In the genomic region with DNA sequence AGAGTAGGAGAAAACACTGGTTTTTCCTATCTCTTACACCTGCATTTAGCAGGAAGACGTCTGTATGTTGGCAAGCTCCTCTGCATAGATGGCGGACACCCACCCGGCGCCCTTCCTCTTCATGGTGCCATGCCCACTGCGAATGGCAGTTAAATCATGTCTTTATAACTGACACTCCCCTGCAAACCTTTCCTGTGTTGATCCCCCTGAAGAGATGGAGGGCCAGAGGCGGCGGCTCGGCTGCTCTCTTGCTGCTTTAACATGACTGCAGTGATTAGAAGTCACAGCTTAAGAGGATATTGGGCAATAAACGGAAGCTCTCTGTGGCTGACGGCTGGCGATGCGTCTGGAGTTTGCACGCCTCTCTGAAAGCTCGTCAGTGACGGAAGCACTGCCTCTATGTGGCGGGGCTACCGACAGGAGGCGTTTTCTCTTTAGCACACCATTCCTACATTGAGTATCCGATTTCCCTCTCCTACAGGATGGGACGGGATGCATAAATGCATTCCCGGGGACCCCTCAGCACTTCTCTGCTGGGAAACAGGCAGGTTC, we compare ENCODE assay signal across 8 cellular contexts. TPM values are rescaled to one million over a fixed set of nuclear protein-coding genes. Genes with fewer than 3 reads are reported as not detected.
DNase-seq lines count a peak whose midpoint lies in the region; ATAC-seq lines count a peak whose summit lies in the region.

No MANE protein-coding gene starts in this region.

- peak overlapping the region; percentile 39 for H2BK5ac ChIP-seq in neuronal stem cell (ENCODE audit: low read length)

- H3K36me3 ChIP-seq in neuronal stem cell (replicated peaks in 1 of 2; ENCODE audit: control insufficient read depth in 2 of 2, insufficient read depth in 2 of 2, low read length in 2 of 2), result peaks cover 0 to 2% of the 10 kb centered on the region in 2 donors

- no peak overlapping the region for H2BK12ac ChIP-seq in neuronal stem cell (ENCODE audit: low read length)

- H3K9ac ChIP-seq in neuronal stem cell (ENCODE audit: low read depth, low read length, poor library complexity), result no peak overlapping the region

- H3K4me1 ChIP-seq in neuronal stem cell (ENCODE audit: control insufficient read depth in 2 of 2, insufficient read depth in 1 of 2, low read depth in 1 of 2, low read length in 2 of 2), result peaks cover 0 to 2% of the 10 kb centered on the region in 2 donors

- H3K4me2 ChIP-seq in neuronal stem cell (ENCODE audit: insufficient read depth, low read length, poor library complexity, severe bottlenecking), result peak overlapping the region; percentile 23

- DNase-seq in Daoy (ENCODE audit: low read depth) (peak; percentile 81), dermis blood vessel endothelial cell (peak; percentile 18), neuronal stem cell (ENCODE audit: low spot score) (peak; percentile 14), ureter (ENCODE audit: low spot score) (peak; percentile 49), NCI-H446 treated with DMSO at 0.1 percent for 48 hours (lab: John Stamatoyannopoulos, UW) (no peak)
- DNase-seq in activated CD4-positive, CD25-positive, alpha-beta regulatory T cell treated with anti-CD3 and anti-CD28 coated beads, Interleukin-2, amount 50 U/mL, for 72 hours, result peak; percentile 50

- H3K18ac ChIP-seq in neuronal stem cell (ENCODE audit: low read length), result peak overlapping the region; percentile 57

- no peak overlapping the region for H3K4me3 ChIP-seq in neuronal stem cell (ENCODE audit: low read length in 2 of 2)

- peaks cover 0 to 2% of the 10 kb centered on the region in 2 donors for H3K9me3 ChIP-seq in neuronal stem cell (replicated peaks in 1 of 2; ENCODE audit: control insufficient read depth in 2 of 2, insufficient read depth in 1 of 2, low read depth in 1 of 2, low read length in 2 of 2)

- H3K4ac ChIP-seq in neuronal stem cell (ENCODE audit: low read length), result no peak overlapping the region

- peak overlapping the region; percentile 68 for H2AK5ac ChIP-seq in neuronal stem cell (ENCODE audit: low read depth, low read length)

- H3K27ac ChIP-seq in neuronal stem cell (replicated peaks; ENCODE audit: low read length), result no peak overlapping the region

- no peaks in the 10 kb centered on the region for H3K27me3 ChIP-seq in neuronal stem cell (ENCODE audit: control insufficient read depth in 3 of 3, insufficient read depth in 3 of 3, low read depth in 1 of 3, low read length in 3 of 3)

- peak; percentile 73 for ATAC-seq in HG03135 (IDR thresholded peaks at IDR 0.05; ENCODE audit: unreplicated experiment)
- ATAC-seq in HG03571 (IDR thresholded peaks at IDR 0.05; ENCODE audit: unreplicated experiment), result no peak

- no peak overlapping the region for H2AFZ ChIP-seq in neuronal stem cell (ENCODE audit: low read length)

- WGBS in neuronal stem cell (ENCODE audit: extremely low coverage in 2 of 2, insufficient read length in 2 of 2, insufficient replicate concordance in 1 of 2), 2 donors, result no CpG with 5 or more reads among the region's 21 CpGs

- no peak overlapping the region for H2BK15ac ChIP-seq in neuronal stem cell (ENCODE audit: low read length)

- no peak overlapping the region for H3K14ac ChIP-seq in neuronal stem cell (ENCODE audit: low read length)

- no peak overlapping the region for H3K23ac ChIP-seq in neuronal stem cell (ENCODE audit: low read depth, low read length, poor library complexity)

- H4K8ac ChIP-seq in neuronal stem cell (ENCODE audit: low read depth, low read length), result no peak overlapping the region

- H4K91ac ChIP-seq in neuronal stem cell (ENCODE audit: low read depth, low read length, poor library complexity), result no peak overlapping the region

- H2BK120ac ChIP-seq in neuronal stem cell (ENCODE audit: low read depth, low read length), result no peak overlapping the region

- no peaks in the 10 kb centered on the region for H3K79me1 ChIP-seq in neuronal stem cell (ENCODE audit: low read depth, low read length)

RNA-seq across cellular contexts. Expression of a gene that starts 25.5 kb away (rescaled TPM):
- total RNA-seq in Daoy (2014; rRNA removed; shearing (Covaris generic)), result 78.1 and 88.4 TPM in 2 replicates
- total RNA-seq in dermis blood vessel endothelial cell (13.3 and 22.9 TPM in 2 replicates), ureter (71.6 TPM)
- 125 TPM for polyA plus RNA-seq in neuronal stem cell (2013, experiment 1 of 2)
- 129 TPM for polyA plus RNA-seq in neuronal stem cell (2013, experiment 2 of 2)

RNA-seq across cellular contexts. Expression of a gene that starts 43.3 kb away (rescaled TPM):
- total RNA-seq in Daoy (2014; rRNA removed; shearing (Covaris generic)), result 68.7 and 88.6 TPM in 2 replicates
- 56.2 and 82.7 TPM in 2 replicates for total RNA-seq in dermis blood vessel endothelial cell
- 27.7 TPM for polyA plus RNA-seq in neuronal stem cell (2013, experiment 1 of 2)
- 28.7 TPM for polyA plus RNA-seq in neuronal stem cell (2013, experiment 2 of 2)
- 49.1 TPM for total RNA-seq in ureter
